Comparison of ENCODE assay signal across 21 cellular contexts in genomic region chr17:3808701-3809100, GRCh38. TPM values are rescaled to one million over a fixed set of nuclear protein-coding genes. Genes with fewer than 3 reads are reported as not detected.
A peak's percentile ranks its signal among the peaks of the same experiment; 100 is the strongest.
DNase-seq lines count a peak whose midpoint lies in the region; ATAC-seq, FAIRE-seq and TF ChIP-seq lines count a peak whose summit lies in the region.
"Had no signal": no experiment of that assay in that cellular context is flagged by ENCODE, and none has a peak within 500 bp of the region (broad histone marks: within the 10 kb centered on the region; RNA-seq: fewer than 3 reads in every experiment).

No MANE protein-coding gene starts in this region.

- H3K4me3 ChIP-seq in CD4-positive, alpha-beta memory T cell (ENCODE audit: low read length in 2 of 2), result no peak overlapping the region
- H3K4me3 ChIP-seq in GM23338 (no peak overlapping the region), keratinocyte (ENCODE audit: control insufficient read depth in 2 of 3, extremely low read depth in 1 of 3, insufficient read depth in 2 of 3, low read depth in 1 of 3, low read length in 3 of 3) (no peak overlapping the region)
- H3K4me3 ChIP-seq: dorsolateral prefrontal cortex, mucosa of descending colon, psoas muscle, testis had no signal

- H3K9me2 ChIP-seq in GM23338 (ENCODE audit: insufficient read depth), result no peaks in the 10 kb centered on the region

- no peaks in the 10 kb centered on the region for H3K27me3 ChIP-seq in CD4-positive, alpha-beta memory T cell (ENCODE audit: insufficient read depth, low read length)
- H3K27me3 ChIP-seq in GM23338 (ENCODE audit: insufficient read depth), result no peaks in the 10 kb centered on the region
- H3K27me3 ChIP-seq in keratinocyte (ENCODE audit: control insufficient read depth, extremely low read depth, insufficient read depth, low read length), result no peaks in the 10 kb centered on the region
- H3K27me3 ChIP-seq: dorsolateral prefrontal cortex, testis had no signal

- H2AFZ ChIP-seq in GM23338, result no peak overlapping the region
- H2AFZ ChIP-seq in keratinocyte (ENCODE audit: control insufficient read depth, low read length), result no peak overlapping the region

- H3K9me3 ChIP-seq in CD4-positive, alpha-beta memory T cell (ENCODE audit: control insufficient read depth in 1 of 2, low read length in 2 of 2), result no peaks in the 10 kb centered on the region
- no peaks in the 10 kb centered on the region for H3K9me3 ChIP-seq in keratinocyte (ENCODE audit: control insufficient read depth, low read depth, low read length)
- H3K9me3 ChIP-seq: mucosa of descending colon, psoas muscle, testis had no signal

- peak; percentile 39 for FAIRE-seq in keratinocyte (lab: Jason Lieb, UNC)
- FAIRE-seq: GM18507, small intestine had no signal

- no peak overlapping the region for H3K4me3 Mint-ChIP-seq in CD4-positive, alpha-beta memory T cell
- H3K4me3 Mint-ChIP-seq in GM23338, result no peak overlapping the region
- H3K4me3 Mint-ChIP-seq: activated naive CD4-positive, alpha-beta T cell treated with anti-CD3 and anti-CD28 coated beads, Interleukin-2, amount 10 ng/mL, durations not matched to agents 7 days and 5 days; neural crest cell had no signal

- CTCF ChIA-PET in CD4-positive, alpha-beta memory T cell (lab: Charles Lee; ENCODE audit: partially characterized antibody), result no interaction called here

- no peak for DNase-seq in CD4-positive, alpha-beta memory T cell
- no peak for DNase-seq in GM23338 (ENCODE audit: low spot score)
- DNase-seq in astrocyte of the hippocampus (ENCODE audit: low read depth, low spot score), result peak; percentile 28
- peak; percentile 21 for DNase-seq in keratinocyte (ENCODE audit: low read depth, low spot score)
- no peak for DNase-seq in NCI-H524 treated with DMSO at 0.1 percent for 48 hours (lab: John Stamatoyannopoulos, UW)
- DNase-seq: DMS79 treated with DMSO at 0.1 percent for 48 hours, dorsolateral prefrontal cortex, mucosa of descending colon, NCI-H1092, NCI-H2081 treated with DMSO at 0.1 percent for 48 hours, NCI-H524, psoas muscle, small intestine, testis had no signal

- no peaks in the 10 kb centered on the region for H3F3A ChIP-seq in GM23338 (replicated peaks; ENCODE audit: low read depth)

- no peaks in the 10 kb centered on the region for H3K4me1 ChIP-seq in CD4-positive, alpha-beta memory T cell (ENCODE audit: insufficient read depth, low read length)
- H3K4me1 ChIP-seq in GM23338 (ENCODE audit: insufficient read depth), result no peaks in the 10 kb centered on the region
- H3K4me1 ChIP-seq in keratinocyte (ENCODE audit: control insufficient read depth, extremely low read depth, insufficient read depth, low read length), result peaks cover 40% of the 10 kb centered on the region
- H3K4me1 ChIP-seq: psoas muscle had no signal

- peak overlapping the region; percentile 55 for H3K9ac ChIP-seq in keratinocyte (ENCODE audit: control insufficient read depth, extremely low read depth, insufficient read depth, low read length)
- H3K9ac ChIP-seq: KMS-11 had no signal

- H3K4me2 ChIP-seq in GM23338, result no peak overlapping the region
- H3K4me2 ChIP-seq in keratinocyte (ENCODE audit: control insufficient read depth, extremely low read depth, insufficient read depth, low read depth, low read length), result peak overlapping the region; percentile 22
- H3K4me2 ChIP-seq: KMS-11 had no signal

- peaks cover 0 to 8% (median 0%) of the 10 kb centered on the region in 4 donors for H3K4me1 Mint-ChIP-seq in CD4-positive, alpha-beta memory T cell
- no peaks in the 10 kb centered on the region for H3K4me1 Mint-ChIP-seq in GM23338
- H3K4me1 Mint-ChIP-seq: neural crest cell had no signal

- POLR2A ChIA-PET in CD4-positive, alpha-beta memory T cell (lab: Charles Lee; ENCODE audit: partially characterized antibody), result no interaction called here

- no peaks in the 10 kb centered on the region for H3K9me3 Mint-ChIP-seq in CD4-positive, alpha-beta memory T cell
- H3K9me3 Mint-ChIP-seq in GM23338, result no peaks in the 10 kb centered on the region
- H3K9me3 Mint-ChIP-seq: activated naive CD4-positive, alpha-beta T cell treated with anti-CD3 and anti-CD28 coated beads, Interleukin-2, amount 10 ng/mL, durations not matched to agents 7 days and 5 days; neural crest cell had no signal

- peaks cover 50 to 54% of the 10 kb centered on the region in 2 donors for H3K36me3 Mint-ChIP-seq in CD4-positive, alpha-beta memory T cell
- H3K36me3 Mint-ChIP-seq in GM23338 (ENCODE audit: low read depth), result peaks cover 57% of the 10 kb centered on the region

- peak overlapping the region in 4 of 7 donors; percentile 1 to 58 (median 14) for H3K27ac Mint-ChIP-seq in CD4-positive, alpha-beta memory T cell
- peak overlapping the region; percentile 82; the same call in 1 of the 2 replicates for H3K27ac Mint-ChIP-seq in GM23338
- H3K27ac Mint-ChIP-seq: activated naive CD4-positive, alpha-beta T cell treated with anti-CD3 and anti-CD28 coated beads, Interleukin-2, amount 10 ng/mL, durations not matched to agents 7 days and 5 days had no signal

- dilution Hi-C loops in keratinocyte (cut with MboI; ENCODE audit: extremely low pct_ligation_motif_present, low sequenced_read_pairs), result no loop called here

- H3K36me3 ChIP-seq in CD4-positive, alpha-beta memory T cell (ENCODE audit: insufficient read depth, low read length), result peaks cover 28% of the 10 kb centered on the region
- H3K36me3 ChIP-seq in GM23338 (ENCODE audit: insufficient read depth), result peaks cover 27% of the 10 kb centered on the region
- peaks cover 3 to 28% of the 10 kb centered on the region in 2 experiments for H3K36me3 ChIP-seq in keratinocyte (ENCODE audit: control insufficient read depth in 2 of 2, extremely low read depth in 1 of 2, insufficient read depth in 2 of 2, low read length in 2 of 2)

- H3K79me2 ChIP-seq in GM23338 (replicated peaks; ENCODE audit: insufficient read depth) (no peaks in the 10 kb centered on the region), keratinocyte (ENCODE audit: control insufficient read depth, insufficient read depth, low read length) (no peaks in the 10 kb centered on the region)

- intact Hi-C loops in CD4-positive, alpha-beta memory T cell (cut with micrococcal nuclease), result no loop called here

- TF ChIP-seq CTCF in GM23338 (conservative IDR thresholded peaks at IDR 0.05; ENCODE audit: low read depth in 2 of 2) (no peak), keratinocyte (optimal IDR thresholded peaks at IDR 0.05 in 1 of 3, IDR thresholded peaks at IDR 0.05 in 1 of 3, conservative IDR thresholded peaks at IDR 0.05 in 1 of 3; ENCODE audit: extremely low read depth in 1 of 3, insufficient read depth in 2 of 3, low read length in 3 of 3) (no peak)

- H3K9me1 ChIP-seq in keratinocyte (ENCODE audit: control insufficient read depth, extremely low read depth, insufficient read depth, low read length), result no peaks in the 10 kb centered on the region

- H3K27me3 Mint-ChIP-seq in CD4-positive, alpha-beta memory T cell, result no peaks in the 10 kb centered on the region
- peaks cover 10% of the 10 kb centered on the region for H3K27me3 Mint-ChIP-seq in GM23338 (ENCODE audit: insufficient read depth, low read depth, poor library complexity)
- H3K27me3 Mint-ChIP-seq: activated naive CD4-positive, alpha-beta T cell treated with anti-CD3 and anti-CD28 coated beads, Interleukin-2, amount 10 ng/mL, durations not matched to agents 7 days and 5 days had no signal

- H3K27ac ChIP-seq in CD4-positive, alpha-beta memory T cell (ENCODE audit: low read depth, low read length), result no peak overlapping the region
- H3K27ac ChIP-seq in GM23338 (ENCODE audit: low read depth) (peak overlapping the region; percentile 59), keratinocyte (ENCODE audit: control insufficient read depth, insufficient read depth, low read length) (peak overlapping the region; percentile 84)
- H3K27ac ChIP-seq: KMS-11, psoas muscle, testis had no signal

- ATAC-seq in GM23338, result no peak
- no peak for ATAC-seq in GM21737 (IDR thresholded peaks at IDR 0.05; ENCODE audit: unreplicated experiment)
- no peak for ATAC-seq in GM19328 (IDR thresholded peaks at IDR 0.05; ENCODE audit: unreplicated experiment)
- ATAC-seq: mucosa of descending colon, psoas muscle, Right ventricle myocardium inferior had no signal

- H4K20me1 ChIP-seq in GM23338 (replicated peaks; ENCODE audit: insufficient read depth) (peaks cover 15% of the 10 kb centered on the region), keratinocyte (ENCODE audit: control insufficient read depth, extremely low read depth, insufficient read depth, low read length) (no peaks in the 10 kb centered on the region)

TF ChIP-seq in GM23338, 12 proteins besides CTCF, POLR2A, EP300 and RAD21 (continues in another document):
- no peak for TF ChIP-seq CREB1 (CRISPR knock-in tag; IDR thresholded peaks at IDR 0.05; ENCODE audit: low read depth)
- TF ChIP-seq EZH2 (IDR thresholded peaks at IDR 0.05; ENCODE audit: low read depth, unreplicated experiment), result no peak

RNA-seq across cellular contexts. Expression of gene ITGAE, which starts 7.7 kb away (rescaled TPM):
- 10 to 100 TPM; 17.2 to 18.7 TPM for total RNA-seq in CD4-positive, alpha-beta memory T cell
- 10 to 100 TPM; 36.6 to 43.6 TPM for polyA plus RNA-seq in CD4-positive, alpha-beta memory T cell
- total RNA-seq in GM23338 (2014; rRNA removed; shearing (Covaris generic)), result 7.9 and 11.7 TPM in 2 replicates
- polyA plus RNA-seq in GM23338 (2016; fragmentation: Nextera tagmentation; extraction: Ambion mirVana) (40.3 and 44.9 TPM in 2 replicates), keratinocyte (45.7 to 66.6 TPM (median 50.8 TPM) in 3 replicates)
- polyA plus RNA-seq in keratinocyte (2011; ENCODE audit: low read depth), result 7.7 TPM
- 32.5 and 49.0 TPM in 2 replicates for polyA plus RNA-seq in keratinocyte (2011; cell fraction: cytosol; rRNA removed)
- polyA plus RNA-seq in keratinocyte (2011; cell fraction: nucleus; rRNA removed), result 16.4 and 23.9 TPM in 2 replicates
- polyA plus RNA-seq in keratinocyte (2012; ENCODE audit: low replicate concordance), result 21.0 and 53.0 TPM in 2 replicates
- polyA minus RNA-seq in keratinocyte, result 1.4 to 11.1 TPM (median 4.8 TPM) in 3 replicates
- polyA minus RNA-seq in keratinocyte (2011; cell fraction: cytosol; rRNA and poly(A)+ RNA removed), result 9.8 TPM
- 2.6 TPM in 2 replicates for polyA minus RNA-seq in keratinocyte (2011; cell fraction: nucleus; rRNA and poly(A)+ RNA removed)

RNA-seq across cellular contexts. Expression of gene NCBP3, which starts 37.3 kb away (rescaled TPM):
- total RNA-seq in CD4-positive, alpha-beta memory T cell, result 10 to 100 TPM; 48.5 to 66.7 TPM
- 10 to 100 TPM in 1 of 2 donors, 1 to 10 TPM in 1; 7.7 to 15.8 TPM for polyA plus RNA-seq in CD4-positive, alpha-beta memory T cell
- total RNA-seq in GM23338 (2014; rRNA removed; shearing (Covaris generic)), result 34.6 and 42.8 TPM in 2 replicates
- 28.1 and 35.5 TPM in 2 replicates for polyA plus RNA-seq in GM23338 (2016; fragmentation: Nextera tagmentation; extraction: Ambion mirVana)
- 13.9 to 22.1 TPM (median 16.8 TPM) in 3 replicates for polyA plus RNA-seq in keratinocyte
- polyA plus RNA-seq in keratinocyte (2011; ENCODE audit: low read depth), result 35.7 TPM
- 7.0 and 8.2 TPM in 2 replicates for polyA plus RNA-seq in keratinocyte (2011; cell fraction: cytosol; rRNA removed)
- 31.3 and 39.0 TPM in 2 replicates for polyA plus RNA-seq in keratinocyte (2011; cell fraction: nucleus; rRNA removed)
- polyA plus RNA-seq in keratinocyte (2012; ENCODE audit: low replicate concordance), result 18.0 and 25.3 TPM in 2 replicates
- 4.7 to 21.6 TPM (median 6.7 TPM) in 3 replicates for polyA minus RNA-seq in keratinocyte
- 3.6 TPM for polyA minus RNA-seq in keratinocyte (2011; cell fraction: cytosol; rRNA and poly(A)+ RNA removed)
- 10.8 and 16.8 TPM in 2 replicates for polyA minus RNA-seq in keratinocyte (2011; cell fraction: nucleus; rRNA and poly(A)+ RNA removed)

Comparison
In these comparisons a context has a peak if more than half of its experiments do, and no peak if none do; other contexts are left out.
1. DNase-seq: peak in astrocyte of the hippocampus (single experiment) and keratinocyte (single experiment); none in CD4-positive, alpha-beta memory T cell (0 of 5), GM23338 (single experiment) and NCI-H524 treated with DMSO at 0.1 percent for 48 hours (single experiment).